ENCODE assay signal across 8 cellular contexts in the genomic region with DNA sequence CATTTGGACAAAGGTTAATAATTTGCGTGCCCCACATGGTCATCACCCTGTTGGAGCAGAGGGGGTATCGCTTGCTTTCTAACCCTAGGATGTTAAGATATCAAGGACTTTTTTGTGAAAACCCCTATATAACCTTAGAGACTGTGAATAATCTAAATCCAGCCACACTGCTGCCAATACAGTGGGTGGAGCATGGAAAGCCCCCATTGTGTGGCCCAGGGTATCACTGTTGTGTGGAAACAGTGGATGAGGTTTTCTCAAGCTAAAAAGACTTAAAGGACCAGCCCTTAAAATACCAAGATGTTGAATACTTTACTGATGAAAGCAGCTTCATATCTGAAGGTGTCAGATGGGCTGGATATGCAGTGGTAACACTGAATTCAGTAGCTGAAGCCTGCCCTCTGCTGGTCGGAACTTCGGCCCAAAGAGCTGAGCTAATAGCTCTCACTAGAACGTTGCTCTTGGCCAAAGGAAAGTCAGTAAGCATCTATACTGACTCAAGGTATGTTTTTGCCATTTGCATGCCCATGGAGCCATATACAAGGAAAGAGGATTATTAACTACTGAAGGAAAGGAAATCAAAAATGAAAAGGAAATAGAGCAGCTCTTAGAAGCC.
DNase-seq lines count a peak whose midpoint lies in the region; ATAC-seq and TF ChIP-seq lines count a peak whose summit lies in the region.

No MANE protein-coding gene starts in this region.

- no peaks in the 10 kb centered on the region for H3K79me2 ChIP-seq in PC-9 (ENCODE audit: low read depth)

- no TSS peak for BruUV-seq in PC-9 (replicated peaks; lab: Mats Ljungman, UMichigan)

- H2AFZ ChIP-seq in PC-9: no peak overlapping the region

- H3K4me1 ChIP-seq in PC-9 (replicated peaks; ENCODE audit: insufficient read depth) (no peaks in the 10 kb centered on the region), lower lobe of right lung (no peaks in the 10 kb centered on the region)

- CTCF ChIA-PET in PC-9 (lab: Charles Lee): interaction anchor here (0.6 to 0.7 kb wide), 3 partner anchors 97 to 1826 kb away, joined by 3 to 6 read pairs (median 3); no protein-coding TSS in a partner anchor

- POLR2A ChIA-PET in PC-9 (lab: Charles Lee; ENCODE audit: unreplicated experiment): no interaction called here

- H3K27ac ChIP-seq in PC-9: no peak overlapping the region
- no peak overlapping the region for H3K27ac ChIP-seq in lower lobe of right lung

- H3K36me3 ChIP-seq in PC-9 (ENCODE audit: low read depth) (no peaks in the 10 kb centered on the region), lower lobe of right lung (no peaks in the 10 kb centered on the region)

- H3K9me3 ChIP-seq in PC-9 (ENCODE audit: insufficient read depth, low read depth): no peaks in the 10 kb centered on the region
- no peaks in the 10 kb centered on the region for H3K9me3 ChIP-seq in lower lobe of right lung

- no peak overlapping the region for H3K4me2 ChIP-seq in PC-9

- H4K20me1 ChIP-seq in PC-9 (ENCODE audit: insufficient read depth): no peaks in the 10 kb centered on the region

- peak; percentile 64 for DNase-seq in activated CD4-positive, alpha-beta T cell treated with anti-CD3 and anti-CD28 coated beads for 48 hours
- DNase-seq in activated CD4-positive, alpha-beta T cell treated with anti-CD3 and anti-CD28 coated beads, Interleukin-2, amount 50 U/mL, for 4 hours: no peak
- peak; percentile 48 to 51 for DNase-seq in PC-9
- peak; percentile 86 for DNase-seq in choroid plexus epithelial cell (ENCODE audit: low read depth)
- DNase-seq in lower lobe of right lung: peak; percentile 67
- DNase-seq in ureter (ENCODE audit: low spot score): peak; percentile 72
- no peak for DNase-seq in activated CD4-positive, CD25-positive, alpha-beta regulatory T cell treated with anti-CD3 and anti-CD28 coated beads, Interleukin-2, amount 50 U/mL, for 72 hours

- intact Hi-C loops in PC-9 (cut with micrococcal nuclease; ENCODE audit: unreplicated experiment) (loop anchor here (2.0 to 5.0 kb wide), 2 partner anchors 319 to 408 kb away; no protein-coding TSS in a partner anchor), lower lobe of right lung (cut with DNase I) (loop anchor here (10.0 kb wide), 1 partner anchor 406 kb away; no protein-coding TSS in a partner anchor)

- H3K9me2 ChIP-seq in PC-9 (ENCODE audit: insufficient read depth): no peaks in the 10 kb centered on the region

- ATAC-seq in HG03378 (IDR thresholded peaks at IDR 0.05; ENCODE audit: unreplicated experiment): peak; percentile 56
- peak in 1 of 2 donors; percentile 45 for ATAC-seq in lower lobe of right lung

- H3K4me3 ChIP-seq in PC-9 (no peak overlapping the region), choroid plexus epithelial cell (ENCODE audit: low read depth, low read length) (no peak overlapping the region), lower lobe of right lung (no peak overlapping the region)

- H3F3A ChIP-seq in PC-9 (ENCODE audit: insufficient read depth, low read depth): no peaks in the 10 kb centered on the region

- TF ChIP-seq CTCF in PC-9 (conservative IDR thresholded peaks at IDR 0.05) (peak; percentile 73), choroid plexus epithelial cell (conservative IDR thresholded peaks at IDR 0.05; ENCODE audit: low read depth, low read length) (peak; percentile 86), lower lobe of right lung (IDR thresholded peaks at IDR 0.05) (peak; percentile 61)

- no peaks in the 10 kb centered on the region for H3K27me3 ChIP-seq in PC-9 (ENCODE audit: insufficient read depth, low read depth)
- H3K27me3 ChIP-seq in lower lobe of right lung (ENCODE audit: low read depth): no peaks in the 10 kb centered on the region

Comparison
In these comparisons a context has a peak if more than half of its experiments do, and no peak if none do; other contexts are left out.
1. DNase-seq: peak in activated CD4-positive, alpha-beta T cell treated with anti-CD3 and anti-CD28 coated beads for 48 hours (single experiment), PC-9 (2 of 2), choroid plexus epithelial cell (single experiment), lower lobe of right lung (single experiment) and ureter (single experiment); none in activated CD4-positive, alpha-beta T cell treated with anti-CD3 and anti-CD28 coated beads, Interleukin-2, amount 50 U/mL, for 4 hours (0 of 2) and activated CD4-positive, CD25-positive, alpha-beta regulatory T cell treated with anti-CD3 and anti-CD28 coated beads, Interleukin-2, amount 50 U/mL, for 72 hours (single experiment).
2. Peak in every context shown above with its lines, with median percentiles within 50 percentile points of each other: CTCF ChIP-seq.